Comparison of ENCODE assay signal across 19 cellular contexts in genomic region chr1:84675631-84676030, GRCh38.
"Had no signal": no experiment of that assay in that cellular context is flagged by ENCODE, and none has a peak within 500 bp of the region (broad histone marks: within the 10 kb centered on the region; RNA-seq: fewer than 3 reads in every experiment).

No MANE protein-coding gene starts in this region.

- H3K27me3 ChIP-seq: dorsolateral prefrontal cortex, heart left ventricle, right lobe of liver, tibial artery had no signal

- H3K36me3 ChIP-seq: heart left ventricle, right lobe of liver, tibial artery had no signal

- H3K27ac ChIP-seq: dorsolateral prefrontal cortex, heart left ventricle, parathyroid adenoma, psoas muscle, right lobe of liver, tibial artery had no signal

- H3K9ac ChIP-seq: parathyroid adenoma had no signal

- DNase-seq: cortex of kidney; dorsolateral prefrontal cortex; effector CD8-positive, alpha-beta T cell; foreskin melanocyte; heart left ventricle; hippocampal formation; left colon; left ventricle myocardium superior; naive B cell; occipital lobe; psoas muscle; retina; right lobe of liver; stimulated activated CD4-positive, alpha-beta T cell treated with anti-CD3 and anti-CD28 coated beads, Interleukin-4, amount 100 ng/mL, for 1 hour; stimulated activated CD8-positive, alpha-beta memory T cell treated with anti-CD3 and anti-CD28 coated beads, Interleukin-4, amount 100 ng/mL, for 48 hours; tibial artery had no signal

- H3K9me3 ChIP-seq: heart left ventricle, psoas muscle, right lobe of liver, tibial artery had no signal

- H3K4me3 ChIP-seq: dorsolateral prefrontal cortex, heart left ventricle, lung, psoas muscle, right lobe of liver, tibial artery had no signal

- ATAC-seq: heart left ventricle; left colon; left ventricle myocardium superior; psoas muscle; right lobe of liver; stimulated activated memory B cell treated with anti-CD40 and anti-IgM and Interleukin-4, amounts not matched to agents 10 μg/mL and 1 μg/mL and 100 μg/mL, for 72 hours had no signal

- H3K4me1 ChIP-seq: heart left ventricle, parathyroid adenoma, psoas muscle, right lobe of liver, tibial artery had no signal

- H3K79me2 ChIP-seq: parathyroid adenoma had no signal
